ENCODE assay signal across 9 cellular contexts in genomic region chr9:100083448-100084144, GRCh38. TPM values are rescaled to one million over a fixed set of nuclear protein-coding genes. Genes with fewer than 3 reads are reported as not detected.
DNase-seq lines count a peak whose midpoint lies in the region; ATAC-seq and FAIRE-seq lines count a peak whose summit lies in the region.
"Had no signal": no experiment of that assay in that cellular context is flagged by ENCODE, and none has a peak within 500 bp of the region (broad histone marks: within the 10 kb centered on the region; RNA-seq: fewer than 3 reads in every experiment).

No MANE protein-coding gene starts in this region.

- H3K27me3 Mint-ChIP-seq in activated T-cell treated with anti-CD3 and anti-CD28 coated beads, Interleukin-2, amount 50 U/mL, for 72 hours (ENCODE audit: low read depth): no peaks in the 10 kb centered on the region

- H3K9me3 Mint-ChIP-seq in activated T-cell treated with anti-CD3 and anti-CD28 coated beads, Interleukin-2, amount 50 U/mL, for 72 hours: no peaks in the 10 kb centered on the region

- peaks cover 0 to 1% of the 10 kb centered on the region in 2 donors for H3K36me3 Mint-ChIP-seq in activated T-cell treated with anti-CD3 and anti-CD28 coated beads, Interleukin-2, amount 50 U/mL, for 72 hours (ENCODE audit: insufficient read depth in 2 of 2)

- peak overlapping the region; percentile 41 to 71 for H3K4me3 Mint-ChIP-seq in activated T-cell treated with anti-CD3 and anti-CD28 coated beads, Interleukin-2, amount 50 U/mL, for 72 hours

- DNase-seq in activated T-cell treated with anti-CD3 and anti-CD28 coated beads, Interleukin-2, amount 50 U/mL, for 72 hours: no peak
- no peak for DNase-seq in activated T-cell treated with anti-CD3 and anti-CD28 coated beads, Interleukin-2, amount 50 U/mL, for 1 hour
- DNase-seq in NCI-H1694 treated with DMSO at 0.1 percent for 48 hours (lab: John Stamatoyannopoulos, UW) (peak; percentile 27), frontal cortex (ENCODE audit: low spot score in 2 of 2) (no peak), COLO668 (lab: John Stamatoyannopoulos, UW; ENCODE audit: unreplicated experiment) (no peak)
- no peak for DNase-seq in stimulated activated naive CD8-positive, alpha-beta T cell treated with anti-CD3 and anti-CD28 coated beads, Interleukin-15, Interleukin-2, amounts not matched to agents 100 U/mL and 50 U/mL, for 24 hours
- DNase-seq in stimulated activated CD4-positive, alpha-beta T cell treated with anti-CD3 and anti-CD28 coated beads, Interleukin-4, amount 100 ng/mL, for 1 hour: no peak
- DNase-seq: activated CD4-positive, alpha-beta T cell treated with anti-CD3 and anti-CD28 coated beads for 1 hour had no signal

- H3K4me1 Mint-ChIP-seq in activated T-cell treated with anti-CD3 and anti-CD28 coated beads, Interleukin-2, amount 50 U/mL, for 72 hours (ENCODE audit: low read depth): peaks cover 81% of the 10 kb centered on the region

- FAIRE-seq in frontal cortex (lab: Jason Lieb, UNC): no peak

- ATAC-seq in activated T-cell treated with anti-CD3 and anti-CD28 coated beads, Interleukin-2, amount 50 U/mL, for 72 hours (replicated peaks in 1 of 2): peak; percentile 58 to 62
- peak; percentile 33 for ATAC-seq in HG02759 (IDR thresholded peaks at IDR 0.05; ENCODE audit: unreplicated experiment)
- ATAC-seq in stimulated activated naive CD8-positive, alpha-beta T cell treated with anti-CD3 and anti-CD28 coated beads, Interleukin-15, Interleukin-2, amounts not matched to agents 100 U/mL and 50 U/mL, for 24 hours: peak; percentile 71

- peak overlapping the region; percentile 41 for H3K27ac Mint-ChIP-seq in activated T-cell treated with anti-CD3 and anti-CD28 coated beads, Interleukin-2, amount 50 U/mL, for 72 hours

RNA-seq across cellular contexts. Expression of gene ERP44, which starts 15.2 kb away (rescaled TPM):
- total RNA-seq in activated T-cell treated with anti-CD3 and anti-CD28 coated beads, Interleukin-2, amount 50 U/mL, for 72 hours: 10 to 100 TPM; 11.5 to 13.2 TPM
- 24.5 TPM for total RNA-seq in frontal cortex

RNA-seq across cellular contexts. Expression of gene INVS, which starts 15.4 kb away (rescaled TPM):
- 10 to 100 TPM; 12.2 to 15.5 TPM for total RNA-seq in activated T-cell treated with anti-CD3 and anti-CD28 coated beads, Interleukin-2, amount 50 U/mL, for 72 hours
- total RNA-seq in frontal cortex: 15.1 TPM
